21 cellular contexts compared by ENCODE assay signal in genomic region chr14:24207625-24208024, GRCh38. TPM values are rescaled to one million over a fixed set of nuclear protein-coding genes. Genes with fewer than 3 reads are reported as not detected.
A peak's percentile ranks its signal among the peaks of the same experiment; 100 is the strongest.
DNase-seq lines count a peak whose midpoint lies in the region; ATAC-seq and TF ChIP-seq lines count a peak whose summit lies in the region.
"Had no signal": no experiment of that assay in that cellular context is flagged by ENCODE, and none has a peak within 500 bp of the region (broad histone marks: within the 10 kb centered on the region; RNA-seq: fewer than 3 reads in every experiment).

No MANE protein-coding gene starts in this region.

- peaks cover 0 to 17% (median 5%) of the 10 kb centered on the region in 3 donors for H3K4me1 ChIP-seq in esophagus squamous epithelium
- no peaks in the 10 kb centered on the region for H3K4me1 ChIP-seq in aorta (ENCODE audit: control insufficient read depth in 1 of 2, insufficient read depth in 2 of 2, low read length in 2 of 2)

- H3K4me3 ChIP-seq in esophagus squamous epithelium (no peak overlapping the region), aorta (ENCODE audit: low read length in 2 of 2) (no peak overlapping the region)
- H3K4me3 ChIP-seq: MG63, SJSA1 had no signal

- H3K9me3 ChIP-seq in T-helper 17 cell (ENCODE audit: control insufficient read depth, low read length, poor library complexity, severe bottlenecking) = no peaks in the 10 kb centered on the region
- H3K9me3 ChIP-seq in esophagus squamous epithelium = no peaks in the 10 kb centered on the region
- H3K9me3 ChIP-seq in aorta (ENCODE audit: control insufficient read depth, low read length) = no peaks in the 10 kb centered on the region
- H3K9me3 ChIP-seq: MG63, SJSA1 had no signal

- intact Hi-C loops in esophagus squamous epithelium (cut with DNase I) = no loop called here
- intact Hi-C loops in aorta (cut with DNase I) = no loop called here

- peaks cover 4% of the 10 kb centered on the region for H3K9me3 Mint-ChIP-seq in activated T-cell treated with anti-CD3 and anti-CD28 coated beads, Interleukin-2, amount 50 U/mL, for 24 hours
- H3K9me3 Mint-ChIP-seq in activated T-cell treated with anti-CD3 and anti-CD28 coated beads, Interleukin-2, amount 50 U/mL, for 4 hours = no peaks in the 10 kb centered on the region
- H3K9me3 Mint-ChIP-seq in effector memory CD8-positive, alpha-beta T cell = peaks cover 2 to 5% of the 10 kb centered on the region in 2 donors
- peaks cover 5% of the 10 kb centered on the region for H3K9me3 Mint-ChIP-seq in stimulated activated effector memory CD8-positive, alpha-beta T cell treated with anti-CD3 and anti-CD28 coated beads, Interleukin-12 subunit alpha, Interleukin-12 subunit beta, amount 100 ng/mL, for 72 hours

- H3K36me3 ChIP-seq in esophagus squamous epithelium = peaks cover 4 to 87% (median 19%) of the 10 kb centered on the region in 3 donors
- H3K36me3 ChIP-seq in aorta (ENCODE audit: control insufficient read depth in 1 of 2, insufficient read depth in 2 of 2, low read length in 1 of 2) = peaks cover 2 to 5% of the 10 kb centered on the region in 2 donors

- 89 to 100% methylated on average over 1 to 2 of the region's 2 CpGs for WGBS in esophagus squamous epithelium, 2 donors
- 97 to 98% methylated on average over 2 of the region's 2 CpGs for WGBS in aorta, 2 donors

- peaks cover 94% of the 10 kb centered on the region for H3K36me3 Mint-ChIP-seq in activated T-cell treated with anti-CD3 and anti-CD28 coated beads, Interleukin-2, amount 50 U/mL, for 24 hours (ENCODE audit: low read depth)
- H3K36me3 Mint-ChIP-seq in activated T-cell treated with anti-CD3 and anti-CD28 coated beads, Interleukin-2, amount 50 U/mL, for 4 hours (ENCODE audit: insufficient read depth) = peaks cover 53% of the 10 kb centered on the region
- peaks cover 19% of the 10 kb centered on the region for H3K36me3 Mint-ChIP-seq in T-helper 17 cell (ENCODE audit: low read depth)
- peaks cover 67% of the 10 kb centered on the region for H3K36me3 Mint-ChIP-seq in effector memory CD8-positive, alpha-beta T cell (ENCODE audit: insufficient read depth)
- peaks cover 100% of the 10 kb centered on the region for H3K36me3 Mint-ChIP-seq in stimulated activated effector memory CD8-positive, alpha-beta T cell treated with anti-CD3 and anti-CD28 coated beads, Interleukin-12 subunit alpha, Interleukin-12 subunit beta, amount 100 ng/mL, for 72 hours

- TF ChIP-seq CTCF in esophagus squamous epithelium (IDR thresholded peaks at IDR 0.05) = no peak

- no peak for ATAC-seq in activated T-cell treated with anti-CD3 and anti-CD28 coated beads, Interleukin-2, amount 50 U/mL, for 4 hours
- ATAC-seq in T-helper 17 cell = no peak
- ATAC-seq in effector memory CD8-positive, alpha-beta T cell (replicated peaks) = no peak
- no peak for ATAC-seq in stimulated activated effector memory CD8-positive, alpha-beta T cell treated with anti-CD3 and anti-CD28 coated beads, Interleukin-12 subunit alpha, Interleukin-12 subunit beta, amount 100 ng/mL, for 72 hours
- no peak for ATAC-seq in esophagus mucosa
- no peak for ATAC-seq in aorta (ENCODE audit: low FRiP score)
- ATAC-seq: HCT116 had no signal

- no peak for DNase-seq in activated T-cell treated with anti-CD3 and anti-CD28 coated beads, Interleukin-2, amount 50 U/mL, for 24 hours
- DNase-seq in activated T-cell treated with anti-CD3 and anti-CD28 coated beads, Interleukin-2, amount 50 U/mL, for 4 hours = no peak
- DNase-seq in T-helper 17 cell (no peak), esophagus squamous epithelium (lab: John Stamatoyannopoulos, UW) (no peak), aorta (no peak)
- DNase-seq in effector memory CD8-positive, alpha-beta T cell = no peak
- no peak for DNase-seq in stimulated activated effector memory CD8-positive, alpha-beta T cell treated with anti-CD3 and anti-CD28 coated beads, Interleukin-12 subunit alpha, Interleukin-12 subunit beta, amount 100 ng/mL, for 72 hours (ENCODE audit: low spot score in 2 of 2)
- DNase-seq: 8988T, C1 segment of cervical spinal cord, COR-L47, GF-D8, MG63, NCI-H1092 treated with DMSO at 0.1 percent for 48 hours, NCI-H1694, NCI-H2107, NCI-H2227 treated with DMSO at 0.1 percent for 48 hours, NCI-H524 had no signal

- peaks cover 66% of the 10 kb centered on the region for H3K4me1 Mint-ChIP-seq in activated T-cell treated with anti-CD3 and anti-CD28 coated beads, Interleukin-2, amount 50 U/mL, for 24 hours (ENCODE audit: low read depth)
- peaks cover 42% of the 10 kb centered on the region for H3K4me1 Mint-ChIP-seq in activated T-cell treated with anti-CD3 and anti-CD28 coated beads, Interleukin-2, amount 50 U/mL, for 4 hours (ENCODE audit: low read depth)
- H3K4me1 Mint-ChIP-seq in T-helper 17 cell = peaks cover 37% of the 10 kb centered on the region
- peaks cover 33 to 40% of the 10 kb centered on the region in 2 donors for H3K4me1 Mint-ChIP-seq in effector memory CD8-positive, alpha-beta T cell (ENCODE audit: low read depth in 2 of 2)
- peaks cover 57% of the 10 kb centered on the region for H3K4me1 Mint-ChIP-seq in stimulated activated effector memory CD8-positive, alpha-beta T cell treated with anti-CD3 and anti-CD28 coated beads, Interleukin-12 subunit alpha, Interleukin-12 subunit beta, amount 100 ng/mL, for 72 hours

- H3K27me3 ChIP-seq in esophagus squamous epithelium (no peaks in the 10 kb centered on the region), aorta (ENCODE audit: control insufficient read depth in 1 of 2, insufficient read depth in 2 of 2, low read length in 1 of 2) (no peaks in the 10 kb centered on the region)
- H3K27me3 ChIP-seq: MG63, SJSA1 had no signal

- H3K4me3 Mint-ChIP-seq in activated T-cell treated with anti-CD3 and anti-CD28 coated beads, Interleukin-2, amount 50 U/mL, for 24 hours = no peak overlapping the region
- H3K4me3 Mint-ChIP-seq in activated T-cell treated with anti-CD3 and anti-CD28 coated beads, Interleukin-2, amount 50 U/mL, for 4 hours = no peak overlapping the region
- no peak overlapping the region for H3K4me3 Mint-ChIP-seq in T-helper 17 cell
- no peak overlapping the region for H3K4me3 Mint-ChIP-seq in effector memory CD8-positive, alpha-beta T cell
- no peak overlapping the region for H3K4me3 Mint-ChIP-seq in stimulated activated effector memory CD8-positive, alpha-beta T cell treated with anti-CD3 and anti-CD28 coated beads, Interleukin-12 subunit alpha, Interleukin-12 subunit beta, amount 100 ng/mL, for 72 hours

- no peaks in the 10 kb centered on the region for H3K27me3 Mint-ChIP-seq in activated T-cell treated with anti-CD3 and anti-CD28 coated beads, Interleukin-2, amount 50 U/mL, for 24 hours
- H3K27me3 Mint-ChIP-seq in activated T-cell treated with anti-CD3 and anti-CD28 coated beads, Interleukin-2, amount 50 U/mL, for 4 hours (ENCODE audit: low read depth) = no peaks in the 10 kb centered on the region
- no peaks in the 10 kb centered on the region for H3K27me3 Mint-ChIP-seq in T-helper 17 cell
- no peaks in the 10 kb centered on the region for H3K27me3 Mint-ChIP-seq in effector memory CD8-positive, alpha-beta T cell

- H3K27ac ChIP-seq in esophagus squamous epithelium (no peak overlapping the region), aorta (ENCODE audit: low read depth in 1 of 2, low read length in 2 of 2) (no peak overlapping the region)
- H3K27ac ChIP-seq: SJSA1 had no signal

- no peak for TF ChIP-seq POLR2A in esophagus squamous epithelium (IDR thresholded peaks at IDR 0.05)

- H3K27ac Mint-ChIP-seq in activated T-cell treated with anti-CD3 and anti-CD28 coated beads, Interleukin-2, amount 50 U/mL, for 24 hours = peak overlapping the region; percentile 58
- H3K27ac Mint-ChIP-seq in T-helper 17 cell = peak overlapping the region; percentile 81
- H3K27ac Mint-ChIP-seq in effector memory CD8-positive, alpha-beta T cell = peak overlapping the region; percentile 93 to 95
- H3K27ac Mint-ChIP-seq in stimulated activated effector memory CD8-positive, alpha-beta T cell treated with anti-CD3 and anti-CD28 coated beads, Interleukin-12 subunit alpha, Interleukin-12 subunit beta, amount 100 ng/mL, for 72 hours = peak overlapping the region; percentile 69

RNA-seq across cellular contexts. Expression of gene TSSK4, which starts 2.1 kb away (rescaled TPM):
- total RNA-seq in activated T-cell treated with anti-CD3 and anti-CD28 coated beads, Interleukin-2, amount 50 U/mL, for 4 hours = under 1 TPM in 1 of 3 donors, not detected in 2; 0.33 TPM
- total RNA-seq in T-helper 17 cell (under 1 TPM; 0.27 to 0.55 TPM), esophagus squamous epithelium (not detected), esophagus mucosa (not detected), aorta (under 1 TPM in 1 of 2 donors, not detected in 1; 0.39 TPM)
- polyA plus RNA-seq in aorta = not detected
- total RNA-seq: Daoy, SJSA1 had no signal

RNA-seq across cellular contexts. Expression of gene CHMP4A, which starts 5.7 kb away (rescaled TPM):
- 10 to 100 TPM; 71.7 to 85.5 (median 85.4) TPM for total RNA-seq in activated T-cell treated with anti-CD3 and anti-CD28 coated beads, Interleukin-2, amount 50 U/mL, for 4 hours
- 10 to 100 TPM; 69.9 to 77.2 TPM for total RNA-seq in T-helper 17 cell
- 10 to 100 TPM; 23.6 to 80.7 (median 62.8) TPM for total RNA-seq in esophagus squamous epithelium
- total RNA-seq in esophagus mucosa = 49.0 TPM
- 10 to 100 TPM; 38.3 to 45.8 TPM for total RNA-seq in aorta
- 100 to 1,000 TPM; 130 to 179 TPM for polyA plus RNA-seq in aorta

RNA-seq across cellular contexts. Expression of gene MDP1, which starts 8.2 kb away (rescaled TPM):
- total RNA-seq in activated T-cell treated with anti-CD3 and anti-CD28 coated beads, Interleukin-2, amount 50 U/mL, for 4 hours = 10 to 100 TPM; 16.3 to 19.5 (median 18.4) TPM
- total RNA-seq in T-helper 17 cell = 1 to 10 TPM; 4.0 to 5.9 TPM
- 10 to 100 TPM in 2 of 4 donors, 1 to 10 TPM in 2; 1.4 to 12.4 (median 8.6) TPM for total RNA-seq in esophagus squamous epithelium
- total RNA-seq in esophagus mucosa = 9.5 TPM
- total RNA-seq in aorta = 10 to 100 TPM; 15.2 to 19.5 TPM
- polyA plus RNA-seq in aorta = 10 to 100 TPM; 38.7 to 49.6 TPM

RNA-seq across cellular contexts. Expression of gene TM9SF1, which starts 12.4 kb away (rescaled TPM):
- 10 to 100 TPM; 30.4 to 34.6 (median 33.7) TPM for total RNA-seq in activated T-cell treated with anti-CD3 and anti-CD28 coated beads, Interleukin-2, amount 50 U/mL, for 4 hours
- total RNA-seq in T-helper 17 cell (10 to 100 TPM; 22.3 to 22.6 TPM), esophagus squamous epithelium (10 to 100 TPM; 36.4 to 51.3 (median 44.6) TPM), esophagus mucosa (30.3 TPM), aorta (10 to 100 TPM; 35.3 to 37.3 TPM)
- polyA plus RNA-seq in aorta = 10 to 100 TPM; 15.8 to 35.0 TPM

RNA-seq across cellular contexts. Expression of gene IPO4, which starts 19.0 kb away (rescaled TPM):
- total RNA-seq in activated T-cell treated with anti-CD3 and anti-CD28 coated beads, Interleukin-2, amount 50 U/mL, for 4 hours = 100 to 1,000 TPM; 265 to 293 (median 265) TPM
- total RNA-seq in T-helper 17 cell (10 to 100 TPM; 46.6 to 47.3 TPM), esophagus squamous epithelium (10 to 100 TPM; 32.9 to 55.1 (median 40.4) TPM), esophagus mucosa (44.6 TPM), aorta (10 to 100 TPM; 23.4 to 29.3 TPM)
- 10 to 100 TPM in 1 of 2 donors, 1 to 10 TPM in 1; 3.4 to 11.6 TPM for polyA plus RNA-seq in aorta
